In genomic region chr17:80963812-80964211, GRCh38 we compare ENCODE assay signal across 1 cellular context.
TF ChIP-seq lines count a peak whose summit lies in the region.

No MANE protein-coding gene starts in this region.

TF ChIP-seq in neural cell, 6 proteins besides CTCF, POLR2A, EP300 and RAD21 (continued from another document):
- TF ChIP-seq, protein P1, sequence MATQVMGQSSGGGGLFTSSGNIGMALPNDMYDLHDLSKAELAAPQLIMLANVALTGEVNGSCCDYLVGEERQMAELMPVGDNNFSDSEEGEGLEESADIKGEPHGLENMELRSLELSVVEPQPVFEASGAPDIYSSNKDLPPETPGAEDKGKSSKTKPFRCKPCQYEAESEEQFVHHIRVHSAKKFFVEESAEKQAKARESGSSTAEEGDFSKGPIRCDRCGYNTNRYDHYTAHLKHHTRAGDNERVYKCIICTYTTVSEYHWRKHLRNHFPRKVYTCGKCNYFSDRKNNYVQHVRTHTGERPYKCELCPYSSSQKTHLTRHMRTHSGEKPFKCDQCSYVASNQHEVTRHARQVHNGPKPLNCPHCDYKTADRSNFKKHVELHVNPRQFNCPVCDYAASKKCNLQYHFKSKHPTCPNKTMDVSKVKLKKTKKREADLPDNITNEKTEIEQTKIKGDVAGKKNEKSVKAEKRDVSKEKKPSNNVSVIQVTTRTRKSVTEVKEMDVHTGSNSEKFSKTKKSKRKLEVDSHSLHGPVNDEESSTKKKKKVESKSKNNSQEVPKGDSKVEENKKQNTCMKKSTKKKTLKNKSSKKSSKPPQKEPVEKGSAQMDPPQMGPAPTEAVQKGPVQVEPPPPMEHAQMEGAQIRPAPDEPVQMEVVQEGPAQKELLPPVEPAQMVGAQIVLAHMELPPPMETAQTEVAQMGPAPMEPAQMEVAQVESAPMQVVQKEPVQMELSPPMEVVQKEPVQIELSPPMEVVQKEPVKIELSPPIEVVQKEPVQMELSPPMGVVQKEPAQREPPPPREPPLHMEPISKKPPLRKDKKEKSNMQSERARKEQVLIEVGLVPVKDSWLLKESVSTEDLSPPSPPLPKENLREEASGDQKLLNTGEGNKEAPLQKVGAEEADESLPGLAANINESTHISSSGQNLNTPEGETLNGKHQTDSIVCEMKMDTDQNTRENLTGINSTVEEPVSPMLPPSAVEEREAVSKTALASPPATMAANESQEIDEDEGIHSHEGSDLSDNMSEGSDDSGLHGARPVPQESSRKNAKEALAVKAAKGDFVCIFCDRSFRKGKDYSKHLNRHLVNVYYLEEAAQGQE (IDR thresholded peaks at IDR 0.05; ENCODE audit: borderline replicate concordance): no peak
TF ChIP-seq in neural cell: peak in this region for 0.
